ENCODE assay signal across 1 cellular context in the genomic region with DNA sequence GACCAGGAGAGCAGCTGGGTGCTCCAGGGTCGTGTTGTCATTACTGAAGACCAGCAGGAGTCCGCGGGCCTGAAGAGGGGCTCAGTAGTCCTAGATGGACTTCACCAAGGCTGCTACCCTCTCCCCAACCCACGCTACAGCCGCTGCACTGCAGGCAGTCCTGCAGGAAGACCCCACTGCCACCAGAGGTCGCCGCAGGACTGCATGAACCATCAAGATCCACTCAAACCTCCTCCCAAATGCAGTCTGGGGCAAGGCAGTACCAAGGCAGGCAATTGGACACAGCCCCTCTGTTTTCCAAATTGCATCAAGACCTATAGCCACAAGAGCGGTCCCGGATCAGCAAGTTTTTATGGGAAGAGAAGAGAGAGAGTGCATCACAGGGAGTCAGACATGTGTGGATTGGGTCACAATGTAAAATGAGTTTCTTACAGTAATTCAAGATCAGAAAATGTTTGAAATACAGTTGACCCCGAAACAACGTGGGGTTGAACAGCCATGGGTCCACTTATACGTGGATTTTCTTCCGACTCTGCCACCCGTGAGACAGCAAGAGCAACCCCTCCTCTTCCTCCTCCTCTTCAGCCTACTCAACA.
TF ChIP-seq lines count a peak whose summit lies in the region.

No MANE protein-coding gene starts in this region.

TF ChIP-seq in GM23338, 12 proteins besides CTCF, POLR2A, EP300 and RAD21 (continued from another document):
- TF ChIP-seq, protein P1, sequence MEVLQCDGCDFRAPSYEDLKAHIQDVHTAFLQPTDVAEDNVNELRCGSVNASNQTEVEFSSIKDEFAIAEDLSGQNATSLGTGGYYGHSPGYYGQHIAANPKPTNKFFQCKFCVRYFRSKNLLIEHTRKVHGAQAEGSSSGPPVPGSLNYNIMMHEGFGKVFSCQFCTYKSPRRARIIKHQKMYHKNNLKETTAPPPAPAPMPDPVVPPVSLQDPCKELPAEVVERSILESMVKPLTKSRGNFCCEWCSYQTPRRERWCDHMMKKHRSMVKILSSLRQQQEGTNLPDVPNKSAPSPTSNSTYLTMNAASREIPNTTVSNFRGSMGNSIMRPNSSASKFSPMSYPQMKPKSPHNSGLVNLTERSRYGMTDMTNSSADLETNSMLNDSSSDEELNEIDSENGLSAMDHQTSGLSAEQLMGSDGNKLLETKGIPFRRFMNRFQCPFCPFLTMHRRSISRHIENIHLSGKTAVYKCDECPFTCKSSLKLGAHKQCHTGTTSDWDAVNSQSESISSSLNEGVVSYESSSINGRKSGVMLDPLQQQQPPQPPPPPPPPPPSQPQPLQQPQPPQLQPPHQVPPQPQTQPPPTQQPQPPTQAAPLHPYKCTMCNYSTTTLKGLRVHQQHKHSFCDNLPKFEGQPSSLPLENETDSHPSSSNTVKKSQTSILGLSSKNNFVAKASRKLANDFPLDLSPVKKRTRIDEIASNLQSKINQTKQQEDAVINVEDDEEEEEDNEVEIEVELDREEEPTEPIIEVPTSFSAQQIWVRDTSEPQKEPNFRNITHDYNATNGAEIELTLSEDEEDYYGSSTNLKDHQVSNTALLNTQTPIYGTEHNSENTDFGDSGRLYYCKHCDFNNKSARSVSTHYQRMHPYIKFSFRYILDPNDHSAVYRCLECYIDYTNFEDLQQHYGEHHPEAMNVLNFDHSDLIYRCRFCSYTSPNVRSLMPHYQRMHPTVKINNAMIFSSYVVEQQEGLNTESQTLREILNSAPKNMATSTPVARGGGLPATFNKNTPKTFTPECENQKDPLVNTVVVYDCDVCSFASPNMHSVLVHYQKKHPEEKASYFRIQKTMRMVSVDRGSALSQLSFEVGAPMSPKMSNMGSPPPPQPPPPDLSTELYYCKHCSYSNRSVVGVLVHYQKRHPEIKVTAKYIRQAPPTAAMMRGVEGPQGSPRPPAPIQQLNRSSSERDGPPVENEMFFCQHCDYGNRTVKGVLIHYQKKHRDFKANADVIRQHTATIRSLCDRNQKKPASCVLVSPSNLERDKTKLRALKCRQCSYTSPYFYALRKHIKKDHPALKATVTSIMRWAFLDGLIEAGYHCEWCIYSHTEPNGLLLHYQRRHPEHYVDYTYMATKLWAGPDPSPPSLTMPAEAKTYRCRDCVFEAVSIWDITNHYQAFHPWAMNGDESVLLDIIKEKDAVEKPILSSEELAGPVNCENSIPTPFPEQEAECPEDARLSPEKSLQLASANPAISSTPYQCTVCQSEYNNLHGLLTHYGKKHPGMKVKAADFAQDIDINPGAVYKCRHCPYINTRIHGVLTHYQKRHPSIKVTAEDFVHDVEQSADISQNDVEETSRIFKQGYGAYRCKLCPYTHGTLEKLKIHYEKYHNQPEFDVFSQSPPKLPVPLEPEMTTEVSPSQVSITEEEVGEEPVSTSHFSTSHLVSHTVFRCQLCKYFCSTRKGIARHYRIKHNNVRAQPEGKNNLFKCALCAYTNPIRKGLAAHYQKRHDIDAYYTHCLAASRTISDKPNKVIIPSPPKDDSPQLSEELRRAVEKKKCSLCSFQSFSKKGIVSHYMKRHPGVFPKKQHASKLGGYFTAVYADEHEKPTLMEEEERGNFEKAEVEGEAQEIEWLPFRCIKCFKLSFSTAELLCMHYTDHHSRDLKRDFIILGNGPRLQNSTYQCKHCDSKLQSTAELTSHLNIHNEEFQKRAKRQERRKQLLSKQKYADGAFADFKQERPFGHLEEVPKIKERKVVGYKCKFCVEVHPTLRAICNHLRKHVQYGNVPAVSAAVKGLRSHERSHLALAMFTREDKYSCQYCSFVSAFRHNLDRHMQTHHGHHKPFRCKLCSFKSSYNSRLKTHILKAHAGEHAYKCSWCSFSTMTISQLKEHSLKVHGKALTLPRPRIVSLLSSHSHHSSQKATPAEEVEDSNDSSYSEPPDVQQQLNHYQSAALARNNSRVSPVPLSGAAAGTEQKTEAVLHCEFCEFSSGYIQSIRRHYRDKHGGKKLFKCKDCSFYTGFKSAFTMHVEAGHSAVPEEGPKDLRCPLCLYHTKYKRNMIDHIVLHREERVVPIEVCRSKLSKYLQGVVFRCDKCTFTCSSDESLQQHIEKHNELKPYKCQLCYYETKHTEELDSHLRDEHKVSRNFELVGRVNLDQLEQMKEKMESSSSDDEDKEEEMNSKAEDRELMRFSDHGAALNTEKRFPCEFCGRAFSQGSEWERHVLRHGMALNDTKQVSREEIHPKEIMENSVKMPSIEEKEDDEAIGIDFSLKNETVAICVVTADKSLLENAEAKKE (CRISPR knock-in tag; IDR thresholded peaks at IDR 0.05) = no peak
- no peak for TF ChIP-seq JUNB (IDR thresholded peaks at IDR 0.05; ENCODE audit: unreplicated experiment)
- no peak for TF ChIP-seq CREB1 (CRISPR knock-in tag; IDR thresholded peaks at IDR 0.05; ENCODE audit: low read depth)
- no peak for TF ChIP-seq NANOG (IDR thresholded peaks at IDR 0.05; ENCODE audit: borderline replicate concordance)
- TF ChIP-seq EZH2phosphoT487 (IDR thresholded peaks at IDR 0.05; ENCODE audit: unreplicated experiment) = no peak
- no peak for TF ChIP-seq EZH2 (IDR thresholded peaks at IDR 0.05; ENCODE audit: low read depth, unreplicated experiment)
- TF ChIP-seq, protein P2, sequence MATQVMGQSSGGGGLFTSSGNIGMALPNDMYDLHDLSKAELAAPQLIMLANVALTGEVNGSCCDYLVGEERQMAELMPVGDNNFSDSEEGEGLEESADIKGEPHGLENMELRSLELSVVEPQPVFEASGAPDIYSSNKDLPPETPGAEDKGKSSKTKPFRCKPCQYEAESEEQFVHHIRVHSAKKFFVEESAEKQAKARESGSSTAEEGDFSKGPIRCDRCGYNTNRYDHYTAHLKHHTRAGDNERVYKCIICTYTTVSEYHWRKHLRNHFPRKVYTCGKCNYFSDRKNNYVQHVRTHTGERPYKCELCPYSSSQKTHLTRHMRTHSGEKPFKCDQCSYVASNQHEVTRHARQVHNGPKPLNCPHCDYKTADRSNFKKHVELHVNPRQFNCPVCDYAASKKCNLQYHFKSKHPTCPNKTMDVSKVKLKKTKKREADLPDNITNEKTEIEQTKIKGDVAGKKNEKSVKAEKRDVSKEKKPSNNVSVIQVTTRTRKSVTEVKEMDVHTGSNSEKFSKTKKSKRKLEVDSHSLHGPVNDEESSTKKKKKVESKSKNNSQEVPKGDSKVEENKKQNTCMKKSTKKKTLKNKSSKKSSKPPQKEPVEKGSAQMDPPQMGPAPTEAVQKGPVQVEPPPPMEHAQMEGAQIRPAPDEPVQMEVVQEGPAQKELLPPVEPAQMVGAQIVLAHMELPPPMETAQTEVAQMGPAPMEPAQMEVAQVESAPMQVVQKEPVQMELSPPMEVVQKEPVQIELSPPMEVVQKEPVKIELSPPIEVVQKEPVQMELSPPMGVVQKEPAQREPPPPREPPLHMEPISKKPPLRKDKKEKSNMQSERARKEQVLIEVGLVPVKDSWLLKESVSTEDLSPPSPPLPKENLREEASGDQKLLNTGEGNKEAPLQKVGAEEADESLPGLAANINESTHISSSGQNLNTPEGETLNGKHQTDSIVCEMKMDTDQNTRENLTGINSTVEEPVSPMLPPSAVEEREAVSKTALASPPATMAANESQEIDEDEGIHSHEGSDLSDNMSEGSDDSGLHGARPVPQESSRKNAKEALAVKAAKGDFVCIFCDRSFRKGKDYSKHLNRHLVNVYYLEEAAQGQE (IDR thresholded peaks at IDR 0.05; ENCODE audit: unreplicated experiment) = no peak
